25 cellular contexts compared by ENCODE assay signal in the genomic region with DNA sequence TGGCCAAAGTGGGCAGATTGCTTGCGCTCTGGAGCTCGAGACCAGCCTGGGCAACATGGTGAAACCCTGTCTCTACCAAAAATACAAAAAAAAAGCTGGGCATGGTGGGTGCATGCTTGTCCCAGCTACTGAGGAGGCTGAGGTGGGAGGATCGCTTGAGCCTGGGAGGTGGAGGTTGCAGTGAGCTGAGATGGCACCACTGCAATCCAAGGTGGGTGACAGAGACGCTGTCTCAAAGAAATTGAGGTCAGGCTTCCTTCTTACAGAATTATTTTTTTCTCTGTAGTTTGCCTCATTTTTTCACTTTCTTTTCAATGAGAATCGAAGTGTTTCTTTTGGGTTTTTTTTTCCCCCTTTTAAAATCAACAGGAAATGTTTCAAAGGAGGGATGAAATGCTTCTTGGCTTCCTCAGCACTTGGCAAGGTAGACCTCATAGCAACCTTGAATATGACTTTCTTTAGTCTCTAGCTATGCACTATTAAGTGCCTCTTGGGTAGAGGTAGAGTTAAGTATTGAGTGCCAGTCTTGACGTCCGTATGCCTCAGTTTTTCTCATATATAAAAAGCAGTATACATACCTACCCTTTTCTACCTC. TPM values are rescaled to one million over a fixed set of nuclear protein-coding genes. Genes with fewer than 3 reads are reported as not detected.
DNase-seq lines count a peak whose midpoint lies in the region; ATAC-seq and TF ChIP-seq lines count a peak whose summit lies in the region.
"Had no signal": no experiment of that assay in that cellular context is flagged by ENCODE, and none has a peak within 500 bp of the region (broad histone marks: within the 10 kb centered on the region; RNA-seq: fewer than 3 reads in every experiment).

No MANE protein-coding gene starts in this region.

- H3K36me3 ChIP-seq in OCI-LY1 (ENCODE audit: insufficient read depth, low read length) (peaks cover 65% of the 10 kb centered on the region), thymus (ENCODE audit: control insufficient read depth, insufficient read depth) (peaks cover 16% of the 10 kb centered on the region)
- H3K36me3 ChIP-seq: uterus had no signal

- no peaks in the 10 kb centered on the region for H3F3A ChIP-seq in OCI-LY1 (ENCODE audit: insufficient read depth, low read length)

- 67% methylated on average over 7 of the region's 7 CpGs for WGBS in thymus
- 86 to 88% methylated on average over 7 of the region's 7 CpGs for WGBS in lower leg skin, 2 donors

- no peak overlapping the region for H3K4me2 ChIP-seq in OCI-LY1 (ENCODE audit: low read length)
- H3K4me2 ChIP-seq: SK-N-SH had no signal

- H3K9me3 Mint-ChIP-seq in activated naive CD8-positive, alpha-beta T cell (ENCODE audit: low read depth) = no peaks in the 10 kb centered on the region
- no peaks in the 10 kb centered on the region for H3K9me3 Mint-ChIP-seq in activated naive CD8-positive, alpha-beta T cell treated with anti-CD3 and anti-CD28 coated beads, Interleukin-2, amount 50 U/mL, for 24 hours
- no peaks in the 10 kb centered on the region for H3K9me3 Mint-ChIP-seq in activated naive CD8-positive, alpha-beta T cell treated with anti-CD3 and anti-CD28 coated beads, Interleukin-2, amount 10 ng/mL, durations not matched to agents 7 days and 5 days
- H3K9me3 Mint-ChIP-seq: CD14-positive monocyte; stimulated activated naive B cell treated with anti-CD40 and anti-IgM and Interleukin-4, amounts not matched to agents 10 μg/mL and 1 μg/mL and 100 μg/mL, for 72 hours had no signal

- no peak for DNase-seq in activated naive CD8-positive, alpha-beta T cell treated with anti-CD3 and anti-CD28 coated beads, Interleukin-2, amount 50 U/mL, for 24 hours
- no peak for DNase-seq in activated naive CD8-positive, alpha-beta T cell treated with anti-CD3 and anti-CD28 coated beads, Interleukin-2, amount 10 ng/mL, durations not matched to agents 7 days and 5 days
- DNase-seq in lower leg skin (ENCODE audit: low spot score in 2 of 2) (no peak), NK-92 (lab: John Stamatoyannopoulos, UW; ENCODE audit: unreplicated experiment) (no peak)
- DNase-seq: activated CD8-positive, alpha-beta memory T cell treated with anti-CD3 and anti-CD28 coated beads for 24 hours; central memory CD4-positive, alpha-beta T cell; DMS 273 treated with DMSO at 0.1 percent for 48 hours; foreskin fibroblast; heart left ventricle; left cardiac atrium; mammary epithelial cell; NCI-H1694; nucleus accumbens; SK-N-SH; stimulated activated CD4-positive, alpha-beta T cell treated with anti-CD3 and anti-CD28 coated beads, Interleukin-15, amount 100 ng/mL, for 24 hours; stimulated activated naive B cell treated with anti-CD40 and anti-IgM and Interleukin-4, amounts not matched to agents 10 μg/mL and 1 μg/mL and 100 μg/mL, for 72 hours; T-helper 9 cell; uterus; WERI-Rb-1 had no signal

- TF ChIP-seq POLR2A in lower leg skin (IDR thresholded peaks at IDR 0.05) = no peak

- ATAC-seq in activated naive CD8-positive, alpha-beta T cell treated with anti-CD3 and anti-CD28 coated beads, Interleukin-2, amount 50 U/mL, for 24 hours = no peak
- ATAC-seq in activated naive CD8-positive, alpha-beta T cell treated with anti-CD3 and anti-CD28 coated beads, Interleukin-2, amount 10 ng/mL, durations not matched to agents 7 days and 5 days (ENCODE audit: low read depth) = peak; percentile 57
- ATAC-seq: esophagus mucosa; heart left ventricle; left cardiac atrium; stimulated activated naive B cell treated with anti-CD40 and anti-IgM and Interleukin-4, amounts not matched to agents 10 μg/mL and 1 μg/mL and 100 μg/mL, for 72 hours had no signal

- H3K9me3 ChIP-seq in OCI-LY1 (ENCODE audit: low read length) (no peaks in the 10 kb centered on the region), thymus (ENCODE audit: control insufficient read depth) (no peaks in the 10 kb centered on the region)
- H3K9me3 ChIP-seq: heart left ventricle, SK-N-SH, suprapubic skin, uterus had no signal

- H3K27ac Mint-ChIP-seq in activated naive CD8-positive, alpha-beta T cell = peak overlapping the region; percentile 83
- no peak overlapping the region for H3K27ac Mint-ChIP-seq in activated naive CD8-positive, alpha-beta T cell treated with anti-CD3 and anti-CD28 coated beads, Interleukin-2, amount 50 U/mL, for 24 hours
- peak overlapping the region; percentile 78 for H3K27ac Mint-ChIP-seq in activated naive CD8-positive, alpha-beta T cell treated with anti-CD3 and anti-CD28 coated beads, Interleukin-2, amount 10 ng/mL, durations not matched to agents 7 days and 5 days
- H3K27ac Mint-ChIP-seq: stimulated activated naive B cell treated with anti-CD40 and anti-IgM and Interleukin-4, amounts not matched to agents 10 μg/mL and 1 μg/mL and 100 μg/mL, for 72 hours had no signal

- intact Hi-C loops in lower leg skin (cut with DNase I; ENCODE audit: low total_unique reads) = no loop called here

- no peaks in the 10 kb centered on the region for H3K27me3 ChIP-seq in OCI-LY1 (ENCODE audit: insufficient read depth, low read length)
- H3K27me3 ChIP-seq in thymus (ENCODE audit: control insufficient read depth, insufficient read depth) = no peaks in the 10 kb centered on the region
- H3K27me3 ChIP-seq: heart left ventricle, suprapubic skin, uterus had no signal

- POLR2A ChIA-PET in activated naive CD8-positive, alpha-beta T cell treated with anti-CD3 and anti-CD28 coated beads, Interleukin-2, amount 10 ng/mL, durations not matched to agents 7 days and 5 days (lab: Charles Lee) = interaction anchor here (1.3 to 1.6 kb wide), 2 partner anchors 40 to 42 kb away, joined by 5 read pairs; a partner anchor contains a TSS

- peaks cover 15% of the 10 kb centered on the region for H3K36me3 Mint-ChIP-seq in activated naive CD8-positive, alpha-beta T cell
- H3K36me3 Mint-ChIP-seq in activated naive CD8-positive, alpha-beta T cell treated with anti-CD3 and anti-CD28 coated beads, Interleukin-2, amount 50 U/mL, for 24 hours (ENCODE audit: low read depth) = peaks cover 40% of the 10 kb centered on the region
- peaks cover 32% of the 10 kb centered on the region for H3K36me3 Mint-ChIP-seq in activated naive CD8-positive, alpha-beta T cell treated with anti-CD3 and anti-CD28 coated beads, Interleukin-2, amount 10 ng/mL, durations not matched to agents 7 days and 5 days

- H3K9ac ChIP-seq in OCI-LY1 (ENCODE audit: low read length) = no peak overlapping the region
- H3K9ac ChIP-seq: SK-N-SH had no signal

- no peak overlapping the region for H2AFZ ChIP-seq in OCI-LY1 (ENCODE audit: low read length)

- H3K4me1 ChIP-seq in OCI-LY1 (ENCODE audit: insufficient read depth, low read length, severe bottlenecking) (peaks cover 40% of the 10 kb centered on the region), thymus (ENCODE audit: control insufficient read depth, insufficient read depth, low read length) (peaks cover 8% of the 10 kb centered on the region)
- H3K4me1 ChIP-seq: suprapubic skin, uterus had no signal

- TF ChIP-seq CTCF in OCI-LY1 (IDR thresholded peaks at IDR 0.05; ENCODE audit: low read length) (no peak), lower leg skin (IDR thresholded peaks at IDR 0.05) (no peak)

- H4K20me1 ChIP-seq in OCI-LY1 (ENCODE audit: insufficient read depth, low read length) = no peaks in the 10 kb centered on the region

- H3K79me2 ChIP-seq in OCI-LY1 (ENCODE audit: insufficient read depth, low read length) = no peaks in the 10 kb centered on the region; the same call in 1 of the 2 replicates

- peak overlapping the region; percentile 36 for H3K4me3 Mint-ChIP-seq in activated naive CD8-positive, alpha-beta T cell
- no peak overlapping the region for H3K4me3 Mint-ChIP-seq in activated naive CD8-positive, alpha-beta T cell treated with anti-CD3 and anti-CD28 coated beads, Interleukin-2, amount 50 U/mL, for 24 hours
- peak overlapping the region; percentile 24 for H3K4me3 Mint-ChIP-seq in activated naive CD8-positive, alpha-beta T cell treated with anti-CD3 and anti-CD28 coated beads, Interleukin-2, amount 10 ng/mL, durations not matched to agents 7 days and 5 days
- H3K4me3 Mint-ChIP-seq: CD14-positive monocyte; stimulated activated naive B cell treated with anti-CD40 and anti-IgM and Interleukin-4, amounts not matched to agents 10 μg/mL and 1 μg/mL and 100 μg/mL, for 72 hours had no signal

- H3K27ac ChIP-seq in OCI-LY1 (ENCODE audit: low read depth, low read length, poor library complexity, severe bottlenecking) (peak overlapping the region; percentile 45), thymus (ENCODE audit: low read depth) (peak overlapping the region; percentile 74)
- H3K27ac ChIP-seq: heart left ventricle, suprapubic skin, uterus, WERI-Rb-1 had no signal

- H3K4me3 ChIP-seq in OCI-LY1 (ENCODE audit: low read depth, low read length, poor library complexity, severe bottlenecking) (no peak overlapping the region), thymus (ENCODE audit: low read length) (no peak overlapping the region), lower leg skin (ENCODE audit: low read depth, poor library complexity, severe bottlenecking) (no peak overlapping the region)
- H3K4me3 ChIP-seq: heart left ventricle, suprapubic skin, uterus had no signal

- no peaks in the 10 kb centered on the region for H3K27me3 Mint-ChIP-seq in activated naive CD8-positive, alpha-beta T cell
- H3K27me3 Mint-ChIP-seq in activated naive CD8-positive, alpha-beta T cell treated with anti-CD3 and anti-CD28 coated beads, Interleukin-2, amount 50 U/mL, for 24 hours = no peaks in the 10 kb centered on the region
- H3K27me3 Mint-ChIP-seq in activated naive CD8-positive, alpha-beta T cell treated with anti-CD3 and anti-CD28 coated beads, Interleukin-2, amount 10 ng/mL, durations not matched to agents 7 days and 5 days = no peaks in the 10 kb centered on the region
- H3K27me3 Mint-ChIP-seq: stimulated activated naive B cell treated with anti-CD40 and anti-IgM and Interleukin-4, amounts not matched to agents 10 μg/mL and 1 μg/mL and 100 μg/mL, for 72 hours had no signal

- H3K4me1 Mint-ChIP-seq in activated naive CD8-positive, alpha-beta T cell (ENCODE audit: low read depth) = peaks cover 43% of the 10 kb centered on the region
- H3K4me1 Mint-ChIP-seq in activated naive CD8-positive, alpha-beta T cell treated with anti-CD3 and anti-CD28 coated beads, Interleukin-2, amount 50 U/mL, for 24 hours = peaks cover 24% of the 10 kb centered on the region
- peaks cover 18% of the 10 kb centered on the region for H3K4me1 Mint-ChIP-seq in activated naive CD8-positive, alpha-beta T cell treated with anti-CD3 and anti-CD28 coated beads, Interleukin-2, amount 10 ng/mL, durations not matched to agents 7 days and 5 days
- H3K4me1 Mint-ChIP-seq: CD14-positive monocyte had no signal

- H3K9me2 ChIP-seq in OCI-LY1 (ENCODE audit: low read depth, low read length) = no peaks in the 10 kb centered on the region
- H3K9me2 ChIP-seq: SK-N-SH had no signal

RNA-seq across cellular contexts. Expression of a gene that starts 40.3 kb away (rescaled TPM):
- total RNA-seq in activated naive CD8-positive, alpha-beta T cell treated with anti-CD3 and anti-CD28 coated beads, Interleukin-2, amount 10 ng/mL, durations not matched to agents 7 days and 5 days = 100 to 1,000 TPM; 118 to 143 TPM
- 41.0 TPM for polyA plus RNA-seq in thymus
- 10 to 100 TPM; 32.4 to 89.0 (median 43.0) TPM for total RNA-seq in lower leg skin
